ENCODE assay signal across 8 cellular contexts in genomic region chr3:141487419-141488345, GRCh38. TPM values are rescaled to one million over a fixed set of nuclear protein-coding genes. Genes with fewer than 3 reads are reported as not detected.
DNase-seq lines count a peak whose midpoint lies in the region; ATAC-seq lines count a peak whose summit lies in the region.

No MANE protein-coding gene starts in this region.

- H3K27me3 ChIP-seq in right cardiac atrium (ENCODE audit: control insufficient read depth, insufficient read depth): no peaks in the 10 kb centered on the region

- WGBS in right cardiac atrium: 1% methylated on average over 67 of the region's 67 CpGs

- intact Hi-C loops in right cardiac atrium (cut with DNase I): no loop called here

- H3K4me1 ChIP-seq in right cardiac atrium (ENCODE audit: control insufficient read depth, insufficient read depth, low read length): no peaks in the 10 kb centered on the region

- H3K4me3 ChIP-seq in right cardiac atrium (ENCODE audit: low read length): peak overlapping the region; percentile 73

- DNase-seq in NCI-H1436 (lab: John Stamatoyannopoulos, UW) (peak; percentile 92), T-helper 1 cell (peak; percentile 76 to 96 (median 83)), amniotic epithelial cell (ENCODE audit: low read depth) (peak; percentile 51), right cardiac atrium (peak; percentile 65 to 86 (median 85)), retina (peak; percentile 83), superior temporal gyrus (ENCODE audit: extremely low spot score) (no peak)

- peak overlapping the region; percentile 97 for H3K27ac ChIP-seq in right cardiac atrium (ENCODE audit: low read length)

- no peaks in the 10 kb centered on the region for H3K9me3 ChIP-seq in right cardiac atrium (ENCODE audit: control insufficient read depth, low read length)

- ATAC-seq in GM18498 (IDR thresholded peaks at IDR 0.05; ENCODE audit: unreplicated experiment) (peak; percentile 74), HG02852 (IDR thresholded peaks at IDR 0.05; ENCODE audit: unreplicated experiment) (peak; percentile 76), right cardiac atrium (peak; percentile 71 to 72)

RNA-seq across cellular contexts. Expression of gene RASA2, which starts 0.9 kb away (rescaled TPM):
- 1 to 10 TPM; 4.7 to 6.6 (median 6.0) TPM for total RNA-seq in right cardiac atrium
- polyA plus RNA-seq in right cardiac atrium: 2.1 TPM
